In genomic region chr1:236392182-236392581, GRCh38 we compare ENCODE assay signal across 25 cellular contexts. TPM values are rescaled to one million over a fixed set of nuclear protein-coding genes. Genes with fewer than 3 reads are reported as not detected.
"Had no signal": no experiment of that assay in that cellular context is flagged by ENCODE, and none has a peak within 500 bp of the region (broad histone marks: within the 10 kb centered on the region; RNA-seq: fewer than 3 reads in every experiment).

No MANE protein-coding gene starts in this region.

- DNase-seq: KBM-7; MV-4-11; NCI-H1048; NCI-H1105; NCI-H1417; NCI-H1436 treated with DMSO at 0.1 percent for 48 hours; NCI-H1694; NCI-H187 treated with DMSO at 0.1 percent for 48 hours; NCI-H2029 treated with DMSO at 0.1 percent for 48 hours; NCI-H2227 treated with DMSO at 0.1 percent for 48 hours; NCI-H524; NCI-H526 treated with DMSO at 0.1 percent for 48 hours; NCI-H748 treated with DMSO at 0.1 percent for 48 hours; NK-92 treated with Interleukin-12 subunit alpha and Interleukin-12 subunit beta, amount 100 ng/mL, for 24 hours; PC-9; SHP77; SK-N-SH; SW 1271; T-cell had no signal

- ATAC-seq: T-cell had no signal

- H3K4me3 Mint-ChIP-seq: T-helper 1 cell treated with Interleukin-12 subunit alpha and Interleukin-12 subunit beta and Interleukin-4 antibody, amounts not matched to agents 30 μg/mL and 1 μg/mL, for 36 hours had no signal

- H3K27ac Mint-ChIP-seq: IgD-negative memory B cell; T-cell; T-helper 1 cell treated with Interleukin-12 subunit alpha and Interleukin-12 subunit beta and Interleukin-4 antibody, amounts not matched to agents 30 μg/mL and 1 μg/mL, for 36 hours had no signal

- H3K9me3 Mint-ChIP-seq: T-cell; T-helper 1 cell treated with Interleukin-12 subunit alpha and Interleukin-12 subunit beta and Interleukin-4 antibody, amounts not matched to agents 30 μg/mL and 1 μg/mL, for 36 hours had no signal

- H3K9me3 ChIP-seq: SK-N-SH had no signal

- H3K36me3 Mint-ChIP-seq: IgD-negative memory B cell, T-cell had no signal

- H3K4me3 ChIP-seq: PC-9 had no signal

- H3K27ac ChIP-seq: HL-60, PC-9, RWPE1 had no signal

RNA-seq across cellular contexts. Expression of gene EDARADD, which starts 1.9 kb away (rescaled TPM):
- total RNA-seq: LHCN-M2, OCI-LY7, PC-9 had no signal
- polyA plus RNA-seq: IgD-negative memory B cell, SK-N-SH had no signal
